33 cellular contexts compared by ENCODE assay signal in the genomic region with DNA sequence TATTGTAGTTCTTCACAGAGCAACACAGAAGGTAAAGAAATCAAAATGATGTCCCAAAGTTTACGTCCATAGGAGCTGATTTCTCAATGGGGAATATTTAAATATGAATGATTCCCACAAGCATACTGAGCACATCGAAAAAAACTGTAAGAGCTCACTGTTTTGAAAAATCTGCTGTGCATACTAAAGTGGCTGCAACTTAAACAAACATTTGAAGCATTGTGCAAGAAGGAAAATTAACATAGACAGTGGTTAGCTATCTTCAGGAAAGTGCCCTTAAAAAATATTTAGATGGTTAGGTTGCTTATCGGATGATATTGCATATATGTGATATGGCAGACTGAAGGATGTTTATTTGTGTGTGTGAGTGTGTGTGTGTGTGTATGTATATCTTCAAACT.
DNase-seq lines count a peak whose midpoint lies in the region; ATAC-seq, FAIRE-seq and TF ChIP-seq lines count a peak whose summit lies in the region.
"Had no signal": no experiment of that assay in that cellular context is flagged by ENCODE, and none has a peak within 500 bp of the region (broad histone marks: within the 10 kb centered on the region; RNA-seq: fewer than 3 reads in every experiment).

No MANE protein-coding gene starts in this region.

- no peak for ATAC-seq in gastrocnemius medialis
- ATAC-seq in sciatic nerve = no peak
- ATAC-seq: activated naive CD8-positive, alpha-beta T cell treated with anti-CD3 and anti-CD28 coated beads, Interleukin-2, amount 50 U/mL, for 24 hours; Panc1; stimulated activated naive CD8-positive, alpha-beta T cell treated with anti-CD3 and anti-CD28 coated beads, Interleukin-15, amount 100 ng/mL, for 72 hours had no signal

- peak overlapping the region; percentile 22; the same call in 1 of the 2 replicates for H2AFZ ChIP-seq in GM23248
- no peak overlapping the region for H2AFZ ChIP-seq in astrocyte (ENCODE audit: low read depth, low read length)

- no peaks in the 10 kb centered on the region for H3K9me2 ChIP-seq in GM23248 (ENCODE audit: insufficient read depth)

- no peaks in the 10 kb centered on the region for H3K36me3 ChIP-seq in GM23248 (ENCODE audit: low read depth)
- no peaks in the 10 kb centered on the region for H3K36me3 ChIP-seq in astrocyte (ENCODE audit: insufficient read depth, low read length)
- H3K36me3 ChIP-seq in gastrocnemius medialis = no peaks in the 10 kb centered on the region
- H3K36me3 ChIP-seq: thoracic aorta, uterus had no signal

- H3K9me3 ChIP-seq in GM23248 (ENCODE audit: low read depth) = no peaks in the 10 kb centered on the region
- no peaks in the 10 kb centered on the region for H3K9me3 ChIP-seq in astrocyte (ENCODE audit: insufficient read depth, low read depth, low read length)
- no peaks in the 10 kb centered on the region for H3K9me3 ChIP-seq in gastrocnemius medialis
- H3K9me3 ChIP-seq: thoracic aorta, uterus had no signal

- H3K4me1 Mint-ChIP-seq in astrocyte (ENCODE audit: low read depth, unreplicated experiment) = peaks cover 3% of the 10 kb centered on the region
- H3K4me1 Mint-ChIP-seq: activated naive CD8-positive, alpha-beta T cell treated with anti-CD3 and anti-CD28 coated beads, Interleukin-2, amount 50 U/mL, for 24 hours; CD8-positive, alpha-beta memory T cell; naive B cell; stimulated activated naive CD8-positive, alpha-beta T cell treated with anti-CD3 and anti-CD28 coated beads, Interleukin-15, amount 100 ng/mL, for 72 hours had no signal

- H3K4me1 ChIP-seq in GM23248 (ENCODE audit: insufficient read depth) (no peaks in the 10 kb centered on the region), astrocyte (ENCODE audit: insufficient read depth, low read length) (no peaks in the 10 kb centered on the region), gastrocnemius medialis (no peaks in the 10 kb centered on the region)
- H3K4me1 ChIP-seq: uterus had no signal

- H3K4me2 ChIP-seq in GM23248 (ENCODE audit: unreplicated experiment) = no peak overlapping the region
- no peak overlapping the region for H3K4me2 ChIP-seq in astrocyte (ENCODE audit: low read length)

- no peaks in the 10 kb centered on the region for H3K27me3 Mint-ChIP-seq in astrocyte (ENCODE audit: low read depth, unreplicated experiment)
- H3K27me3 Mint-ChIP-seq: activated naive CD8-positive, alpha-beta T cell treated with anti-CD3 and anti-CD28 coated beads, Interleukin-2, amount 50 U/mL, for 24 hours; CD8-positive, alpha-beta memory T cell; naive B cell; stimulated activated naive CD8-positive, alpha-beta T cell treated with anti-CD3 and anti-CD28 coated beads, Interleukin-15, amount 100 ng/mL, for 72 hours had no signal

- DNase-seq in GM23248 (peak; percentile 3), astrocyte (ENCODE audit: low read depth) (peak; percentile 67), fibroblast of peridontal ligament (ENCODE audit: extremely low read depth) (peak; percentile 87), renal cortical epithelial cell (ENCODE audit: low read depth) (peak; percentile 10), NCI-H1092 treated with DMSO at 0.1 percent for 48 hours (lab: John Stamatoyannopoulos, UW) (no peak), gastrocnemius medialis (no peak), sciatic nerve (ENCODE audit: low spot score) (no peak)
- DNase-seq: ACHN; activated CD4-positive, alpha-beta T cell treated with anti-CD3 and anti-CD28 coated beads, Interleukin-2, amount 50 U/mL, for 48 hours; activated CD4-positive, CD25-positive, alpha-beta regulatory T cell treated with anti-CD3 and anti-CD28 coated beads, Interleukin-2, amount 50 U/mL, for 72 hours; activated naive CD8-positive, alpha-beta T cell treated with anti-CD3 and anti-CD28 coated beads, Interleukin-2, amount 50 U/mL, for 24 hours; activated T-cell treated with anti-CD3 and anti-CD28 coated beads, Interleukin-2, amount 50 U/mL, for 48 hours; CD8-positive, alpha-beta memory T cell; DMS153; H9; head of caudate nucleus; Karpas-422; kidney; naive B cell; NCI-H1417 treated with DMSO at 0.1 percent for 48 hours; NCI-H2081; NCI-H226; NCI-H526 treated with DMSO at 0.1 percent for 48 hours; occipital lobe; Right ventricle myocardium superior; small intestine; stimulated activated naive CD8-positive, alpha-beta T cell treated with anti-CD3 and anti-CD28 coated beads, Interleukin-15, amount 100 ng/mL, for 72 hours; uterus had no signal

- TF ChIP-seq CTCF in astrocyte (IDR thresholded peaks at IDR 0.05; ENCODE audit: insufficient read depth, low read depth, low read length) (no peak), gastrocnemius medialis (IDR thresholded peaks at IDR 0.05 in 4 of 5, conservative IDR thresholded peaks at IDR 0.05 in 1 of 5) (no peak)

- in situ Hi-C loops in GM23248 (cut with MboI) (no loop called here), gastrocnemius medialis (cut with MboI; ENCODE audit: low sequenced_read_pairs in 4 of 4) (no loop called here)

- H3K27me3 ChIP-seq in GM23248 (replicated peaks; ENCODE audit: insufficient read depth) (no peaks in the 10 kb centered on the region), astrocyte (ENCODE audit: insufficient read depth, low read length) (no peaks in the 10 kb centered on the region), gastrocnemius medialis (no peaks in the 10 kb centered on the region)
- H3K27me3 ChIP-seq: uterus had no signal

- H3K79me2 ChIP-seq in GM23248 (ENCODE audit: insufficient read depth) (no peaks in the 10 kb centered on the region), astrocyte (ENCODE audit: insufficient read depth, low read length) (no peaks in the 10 kb centered on the region)

- no peak overlapping the region for H3K4me3 Mint-ChIP-seq in astrocyte (ENCODE audit: unreplicated experiment)
- H3K4me3 Mint-ChIP-seq: activated naive CD8-positive, alpha-beta T cell treated with anti-CD3 and anti-CD28 coated beads, Interleukin-2, amount 50 U/mL, for 24 hours; CD8-positive, alpha-beta memory T cell; H9; mesothelial cell of epicardium; naive B cell; stimulated activated naive CD8-positive, alpha-beta T cell treated with anti-CD3 and anti-CD28 coated beads, Interleukin-15, amount 100 ng/mL, for 72 hours had no signal

- intact Hi-C loops in gastrocnemius medialis (cut with DNase I; ENCODE audit: low total_unique reads) (no loop called here), sciatic nerve (cut with DNase I) (no loop called here)

- WGBS in GM23248 (ENCODE audit: low coverage in 1 of 2, low lambda C conversion rate in 2 of 2, missing lambda C conversion rate in 2 of 2), 2 experiments = 39 to 46% methylated on average over 3 of the region's 3 CpGs

- H3K27ac ChIP-seq in GM23248 (no peak overlapping the region), astrocyte (ENCODE audit: low read depth, low read length) (no peak overlapping the region), gastrocnemius medialis (no peak overlapping the region)
- H3K27ac ChIP-seq: thoracic aorta, uterus had no signal

- no peaks in the 10 kb centered on the region for H3K36me3 Mint-ChIP-seq in astrocyte (ENCODE audit: low read depth, unreplicated experiment)
- H3K36me3 Mint-ChIP-seq: CD8-positive, alpha-beta memory T cell; naive B cell had no signal

- H4K20me1 ChIP-seq in GM23248 (ENCODE audit: insufficient read depth) = no peaks in the 10 kb centered on the region
- H4K20me1 ChIP-seq in astrocyte (ENCODE audit: insufficient read depth, low read length) = no peaks in the 10 kb centered on the region

- no peak for FAIRE-seq in astrocyte (lab: Jason Lieb, UNC)
- FAIRE-seq: endothelial cell of umbilical vein, GM12891, kidney, small intestine had no signal

- H3K4me3 ChIP-seq in GM23248 (no peak overlapping the region), astrocyte (ENCODE audit: insufficient read depth, low read depth, low read length) (no peak overlapping the region), gastrocnemius medialis (no peak overlapping the region)
- H3K4me3 ChIP-seq: thoracic aorta, uterus had no signal

- H3K9me3 Mint-ChIP-seq in astrocyte (ENCODE audit: unreplicated experiment) = no peaks in the 10 kb centered on the region
- H3K9me3 Mint-ChIP-seq: H9 had no signal

- H3F3A ChIP-seq in GM23248 (ENCODE audit: insufficient read depth) = no peaks in the 10 kb centered on the region

- TF ChIP-seq POLR2A in gastrocnemius medialis (IDR thresholded peaks at IDR 0.05) = no peak

- H3K9ac ChIP-seq in GM23248 (no peak overlapping the region), astrocyte (ENCODE audit: low read length) (no peak overlapping the region)

- H3K27ac Mint-ChIP-seq in astrocyte (ENCODE audit: unreplicated experiment) = no peak overlapping the region
- H3K27ac Mint-ChIP-seq: activated naive CD8-positive, alpha-beta T cell treated with anti-CD3 and anti-CD28 coated beads, Interleukin-2, amount 50 U/mL, for 24 hours; CD8-positive, alpha-beta memory T cell; H9; mesothelial cell of epicardium; naive B cell; stimulated activated naive CD8-positive, alpha-beta T cell treated with anti-CD3 and anti-CD28 coated beads, Interleukin-15, amount 100 ng/mL, for 72 hours had no signal

Comparison
In these comparisons a context has a peak if more than half of its experiments do, and no peak if none do; other contexts are left out.
1. DNase-seq: peak in GM23248 (single experiment), astrocyte (single experiment), fibroblast of peridontal ligament (single experiment) and renal cortical epithelial cell (single experiment); none in NCI-H1092 treated with DMSO at 0.1 percent for 48 hours (single experiment), gastrocnemius medialis (0 of 2) and sciatic nerve (single experiment).